In genomic region chr16:50499254-50499653, GRCh38 we compare ENCODE assay signal across 28 cellular contexts. TPM values are rescaled to one million over a fixed set of nuclear protein-coding genes. Genes with fewer than 3 reads are reported as not detected.
"Had no signal": no experiment of that assay in that cellular context is flagged by ENCODE, and none has a peak within 500 bp of the region (broad histone marks: within the 10 kb centered on the region; RNA-seq: fewer than 3 reads in every experiment).

No MANE protein-coding gene starts in this region.

- H3K4me1 ChIP-seq: breast epithelium, gastrocnemius medialis, suprapubic skin, transverse colon had no signal

- H3K4me2 ChIP-seq: hepatocyte, smooth muscle cell had no signal

- H3K79me2 ChIP-seq: hepatocyte had no signal

- H3K27me3 ChIP-seq: breast epithelium, gastrocnemius medialis, hepatocyte, ovary, stomach, suprapubic skin, transverse colon had no signal

- FAIRE-seq: keratinocyte, urothelium cell line had no signal

- H3K27ac ChIP-seq: breast epithelium, gastrocnemius medialis, hepatocyte, ovary, suprapubic skin, transverse colon had no signal

- H3K36me3 ChIP-seq: breast epithelium, gastrocnemius medialis, ovary, stomach, suprapubic skin, transverse colon had no signal

- ATAC-seq: activated CD4-positive, alpha-beta T cell treated with anti-CD3 and anti-CD28 coated beads for 36 hours; activated T-cell treated with anti-CD3 and anti-CD28 coated beads, Interleukin-2, amount 50 U/mL, for 4 hours; activated T-helper 17 cell treated with anti-CD3 and anti-CD28 coated beads, Interleukin-2, amount 50 U/mL, for 72 hours; gastrocnemius medialis; left ventricle myocardium superior; stimulated activated naive B cell treated with anti-CD40 and anti-IgM and Interleukin-4, amounts not matched to agents 10 μg/mL and 1 μg/mL and 100 μg/mL, for 72 hours had no signal

- H3K9me3 ChIP-seq: gastrocnemius medialis, ovary, suprapubic skin, transverse colon had no signal

- H2AFZ ChIP-seq: hepatocyte had no signal

- H3K4me3 ChIP-seq: breast epithelium, gastrocnemius medialis, hepatocyte, ovary, smooth muscle cell, stomach, suprapubic skin, transverse colon had no signal

- DNase-seq: activated B cell treated with CpG ODN at 0.5 μM for 24 hours; activated CD4-positive, alpha-beta T cell treated with anti-CD3 and anti-CD28 coated beads for 36 hours; activated CD4-positive, alpha-beta T cell treated with anti-CD3 and anti-CD28 coated beads, Interleukin-2, amount 50 U/mL, for 4 hours; activated gamma-delta T cell treated with Interleukin-2 at 50 U/mL for 16 hours; activated naive CD4-positive, alpha-beta T cell treated with anti-CD3 and anti-CD28 coated beads, Interleukin-2, amount 50 U/mL, for 16 hours; activated T-cell treated with anti-CD3 and anti-CD28 coated beads, Interleukin-2, amount 50 U/mL, for 4 hours; amniotic stem cell; central memory CD4-positive, alpha-beta T cell; dermis blood vessel endothelial cell; effector CD8-positive, alpha-beta T cell; gastrocnemius medialis; left cardiac atrium; left ventricle myocardium superior; naive B cell; ovary; stimulated activated CD4-positive, alpha-beta T cell treated with anti-CD3 and anti-CD28 coated beads, Interleukin-1b, Interleukin-23, amount 100 ng/mL, for 48 hours; stimulated activated naive B cell treated with anti-CD40 and anti-IgM and Interleukin-4, amounts not matched to agents 10 μg/mL and 1 μg/mL and 100 μg/mL, for 72 hours; stomach; T-helper 1 cell; transverse colon had no signal

RNA-seq across cellular contexts. Expression of gene NKD1, which starts 48.9 kb away (rescaled TPM):
- total RNA-seq: dermis blood vessel endothelial cell, epithelial cell of proximal tubule had no signal
